ENCODE assay signal across 7 cellular contexts in genomic region chr4:7068279-7068842, GRCh38. TPM values are rescaled to one million over a fixed set of nuclear protein-coding genes. Genes with fewer than 3 reads are reported as not detected.
DNase-seq lines count a peak whose midpoint lies in the region; ATAC-seq lines count a peak whose summit lies in the region.

No MANE protein-coding gene starts in this region.

- H3K27ac ChIP-seq in iPS DF 6.9 (ENCODE audit: low read length) (no peak overlapping the region), stomach smooth muscle (ENCODE audit: low read length) (peak overlapping the region; percentile 87)

- H3K36me3 ChIP-seq in iPS DF 6.9 (ENCODE audit: control insufficient read depth, insufficient read depth, low read length) (peaks cover 7% of the 10 kb centered on the region; the same call in 1 of the 2 replicates), stomach smooth muscle (ENCODE audit: control insufficient read depth in 2 of 2, insufficient read depth in 2 of 2, low read length in 2 of 2) (peaks cover 8 to 9% of the 10 kb centered on the region in 2 donors)

- peak overlapping the region; percentile 87 for H3K4me3 Mint-ChIP-seq in activated CD8-positive, alpha-beta memory T cell treated with anti-CD3 and anti-CD28 coated beads, Interleukin-2, amount 10 ng/mL, durations not matched to agents 7 days and 5 days

- ATAC-seq in GM19035 (IDR thresholded peaks at IDR 0.05; ENCODE audit: unreplicated experiment), result peak; percentile 24
- ATAC-seq in HG02981 (IDR thresholded peaks at IDR 0.05; ENCODE audit: unreplicated experiment), result peak; percentile 27
- ATAC-seq in activated CD8-positive, alpha-beta memory T cell treated with anti-CD3 and anti-CD28 coated beads, Interleukin-2, amount 10 ng/mL, durations not matched to agents 7 days and 5 days, result no peak

- H3K27me3 ChIP-seq in iPS DF 6.9 (ENCODE audit: control insufficient read depth, insufficient read depth, low read length) (no peaks in the 10 kb centered on the region), stomach smooth muscle (ENCODE audit: control insufficient read depth in 1 of 2, insufficient read depth in 2 of 2, low read length in 2 of 2) (no peaks in the 10 kb centered on the region)

- H3K4me3 ChIP-seq in iPS DF 6.9 (ENCODE audit: low read length) (peak overlapping the region; percentile 68; the same call in 1 of the 2 replicates), stomach smooth muscle (ENCODE audit: low read length in 2 of 2) (peak overlapping the region; percentile 76 to 93)

- peaks cover 42% of the 10 kb centered on the region for H3K4me1 Mint-ChIP-seq in activated CD8-positive, alpha-beta memory T cell treated with anti-CD3 and anti-CD28 coated beads, Interleukin-2, amount 10 ng/mL, durations not matched to agents 7 days and 5 days

- DNase-seq in activated CD8-positive, alpha-beta memory T cell treated with anti-CD3 and anti-CD28 coated beads, Interleukin-2, amount 10 ng/mL, durations not matched to agents 7 days and 5 days, result no peak
- DNase-seq in iPS DF 6.9 (ENCODE audit: low read depth, low spot score), result no peak
- no peak for DNase-seq in retina
- DNase-seq in MV-4-11 (lab: John Stamatoyannopoulos, UW), result no peak

- WGBS in iPS DF 6.9 (ENCODE audit: insufficient coverage, insufficient read length), result no CpG with 5 or more reads among the region's 50 CpGs

- peaks cover 20% of the 10 kb centered on the region for H3K36me3 Mint-ChIP-seq in activated CD8-positive, alpha-beta memory T cell treated with anti-CD3 and anti-CD28 coated beads, Interleukin-2, amount 10 ng/mL, durations not matched to agents 7 days and 5 days

- peaks cover 14% of the 10 kb centered on the region for H3K27me3 Mint-ChIP-seq in activated CD8-positive, alpha-beta memory T cell treated with anti-CD3 and anti-CD28 coated beads, Interleukin-2, amount 10 ng/mL, durations not matched to agents 7 days and 5 days

- H3K4me1 ChIP-seq in iPS DF 6.9 (ENCODE audit: control insufficient read depth, insufficient read depth, low read length) (peaks cover 2% of the 10 kb centered on the region; the same call in 1 of the 2 replicates), stomach smooth muscle (ENCODE audit: control insufficient read depth, insufficient read depth, low read length) (peaks cover 28% of the 10 kb centered on the region)

- peak overlapping the region; percentile 80 for H3K9ac ChIP-seq in stomach smooth muscle (ENCODE audit: low read length in 2 of 2)

- H3K9me3 Mint-ChIP-seq in activated CD8-positive, alpha-beta memory T cell treated with anti-CD3 and anti-CD28 coated beads, Interleukin-2, amount 10 ng/mL, durations not matched to agents 7 days and 5 days (ENCODE audit: low read depth), result no peaks in the 10 kb centered on the region

- CTCF ChIA-PET in activated CD8-positive, alpha-beta memory T cell treated with anti-CD3 and anti-CD28 coated beads, Interleukin-2, amount 10 ng/mL, durations not matched to agents 7 days and 5 days (lab: Charles Lee), result interaction anchor here (0.6 to 11.0 kb wide), 22 partner anchors 9 to 734 kb away, joined by 3 to 153 read pairs (median 6); partner anchors contain the start of genes BLOC1S4, MRFAP1L1 and TADA2B

- H3K27ac Mint-ChIP-seq in activated CD8-positive, alpha-beta memory T cell treated with anti-CD3 and anti-CD28 coated beads, Interleukin-2, amount 10 ng/mL, durations not matched to agents 7 days and 5 days, result peak overlapping the region; percentile 93

- H3K9me3 ChIP-seq in iPS DF 6.9 (ENCODE audit: control insufficient read depth, insufficient read depth, low read length), result no peaks in the 10 kb centered on the region
- no peaks in the 10 kb centered on the region for H3K9me3 ChIP-seq in stomach smooth muscle (ENCODE audit: control insufficient read depth in 2 of 2, low read length in 2 of 2)

RNA-seq across cellular contexts. Expression of gene GRPEL1, which starts 0.5 kb away (rescaled TPM):
- total RNA-seq in activated CD8-positive, alpha-beta memory T cell treated with anti-CD3 and anti-CD28 coated beads, Interleukin-2, amount 10 ng/mL, durations not matched to agents 7 days and 5 days, result 10 to 100 TPM; 40.0 to 59.9 TPM

RNA-seq across cellular contexts. Expression of gene TADA2B, which starts 25.2 kb away (rescaled TPM):
- 10 to 100 TPM; 16.9 to 21.4 TPM for total RNA-seq in activated CD8-positive, alpha-beta memory T cell treated with anti-CD3 and anti-CD28 coated beads, Interleukin-2, amount 10 ng/mL, durations not matched to agents 7 days and 5 days
